8 cellular contexts compared by ENCODE assay signal in the genomic region with DNA sequence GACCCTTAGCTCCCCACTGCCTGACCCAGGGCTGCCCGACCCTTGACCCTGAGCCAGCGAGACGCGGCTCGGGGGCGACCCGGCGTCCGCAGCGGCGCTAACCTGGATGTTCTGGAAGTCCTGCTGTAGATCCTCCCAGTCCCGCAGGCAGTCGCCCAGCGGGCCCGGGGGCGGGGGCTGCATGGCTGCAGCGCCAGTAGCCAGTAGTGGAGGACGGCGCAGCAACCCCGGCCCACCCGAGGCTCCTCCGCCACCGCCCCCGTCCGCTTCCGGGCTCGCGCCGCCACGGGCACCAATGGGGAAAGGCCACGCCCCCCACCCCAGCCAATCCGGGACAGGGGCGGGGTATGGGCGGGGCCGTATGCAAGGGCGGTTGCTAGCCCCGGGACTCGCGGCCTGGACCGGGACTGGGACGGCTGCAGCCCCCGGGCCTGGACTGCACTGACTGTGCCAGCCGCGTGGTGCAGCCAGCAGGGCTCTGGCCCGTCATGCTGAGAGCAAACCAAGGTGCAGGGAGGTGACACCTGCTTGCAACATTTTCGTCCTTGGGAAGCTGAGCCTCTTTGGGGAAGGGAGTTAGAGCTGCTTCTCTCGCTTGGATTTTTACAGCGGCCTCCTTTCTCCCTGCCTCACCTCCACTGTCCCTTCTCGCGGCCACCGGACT. TPM values are rescaled to one million over a fixed set of nuclear protein-coding genes. Genes with fewer than 3 reads are reported as not detected.
DNase-seq lines count a peak whose midpoint lies in the region; ATAC-seq and TF ChIP-seq lines count a peak whose summit lies in the region.

A gene (minus strand): TSS at position 208 of the 664 bp plus-strand sequence. CDS start 25 bp downstream, at position 183.

- peak within 1 kb of the TSS; percentile 59 to 84 (median 73) for H3K4me3 Mint-ChIP-seq in naive thymus-derived CD8-positive, alpha-beta T cell
- peak within 1 kb of the TSS; percentile 82 to 83 for H3K4me3 Mint-ChIP-seq in stimulated activated naive B cell treated with anti-CD40 and anti-IgM and Interleukin-4, amounts not matched to agents 10 μg/mL and 1 μg/mL and 100 μg/mL, for 72 hours

- H3K4me1 ChIP-seq in fibroblast of lung (ENCODE audit: control insufficient read depth, extremely low read depth, insufficient read depth, low read length) = peaks cover 11% of the 10 kb centered on the region

- no peaks in the 10 kb centered on the region for H3K27me3 ChIP-seq in fibroblast of lung (ENCODE audit: control insufficient read depth, insufficient read depth, low read length)

- H3K9ac ChIP-seq in fibroblast of lung (ENCODE audit: insufficient read depth, low read length) = peak within 1 kb of the TSS; percentile 78

- peaks cover 5% of the 10 kb centered on the region for H3K79me2 ChIP-seq in fibroblast of lung (ENCODE audit: control insufficient read depth, insufficient read depth, low read length)

- H3K27ac ChIP-seq in fibroblast of lung (ENCODE audit: insufficient read depth, low read length) = peak within 1 kb of the TSS; percentile 81

- H3K4me3 ChIP-seq in LNCaP clone FGC (ENCODE audit: low read depth, low read length) (peak within 1 kb of the TSS; percentile 75), fibroblast of lung (replicated peaks in 1 of 4; ENCODE audit: control extremely low read depth in 1 of 4, insufficient read depth in 1 of 4, low read depth in 3 of 4, low read length in 4 of 4) (peak within 1 kb of the TSS; percentile 59 to 87 (median 81))

- H3K9me3 ChIP-seq in fibroblast of lung (ENCODE audit: control insufficient read depth, insufficient read depth, low read depth, low read length) = no peaks in the 10 kb centered on the region

- peaks cover 18 to 45% (median 31%) of the 10 kb centered on the region in 4 donors for H3K4me1 Mint-ChIP-seq in naive thymus-derived CD8-positive, alpha-beta T cell
- peaks cover 34 to 57% of the 10 kb centered on the region in 2 donors for H3K4me1 Mint-ChIP-seq in stimulated activated naive B cell treated with anti-CD40 and anti-IgM and Interleukin-4, amounts not matched to agents 10 μg/mL and 1 μg/mL and 100 μg/mL, for 72 hours

- TF ChIP-seq CTCF in LNCaP clone FGC (IDR thresholded peaks at IDR 0.05; ENCODE audit: control insufficient read depth, extremely low read depth, insufficient read depth) = no peak
- TF ChIP-seq CTCF in fibroblast of lung (conservative IDR thresholded peaks at IDR 0.05 in 1 of 2, IDR thresholded peaks at IDR 0.05 in 1 of 2; ENCODE audit: low read depth in 1 of 2, low read length in 2 of 2) = peak in 1 of 2 donors; percentile 8

- peak within 1 kb of the TSS; percentile 93 for H3K4me2 ChIP-seq in fibroblast of lung (ENCODE audit: extremely low read depth, insufficient read depth, low read length)

- peak; percentile 96 for DNase-seq in ELF-1 (ENCODE audit: low read depth, low spot score)
- peak; percentile 90 for DNase-seq in H4 (ENCODE audit: low spot score)
- DNase-seq in LNCaP clone FGC (ENCODE audit: low read depth) = peak; percentile 67
- DNase-seq in RPMI8226 = peak; percentile 98
- DNase-seq in activated T-helper 1 cell treated with anti-CD3 and anti-CD28 coated beads, Interleukin-2, amount 50 U/mL, for 16 hours (ENCODE audit: low read depth in 1 of 2, low spot score in 1 of 2) = peak; percentile 90 to 92
- DNase-seq in fibroblast of lung (ENCODE audit: low read depth in 2 of 2) = peak; percentile 89 to 90
- DNase-seq in naive thymus-derived CD8-positive, alpha-beta T cell = peak; percentile 87 to 98 (median 92)
- peak; percentile 88 for DNase-seq in stimulated activated naive B cell treated with anti-CD40 and anti-IgM and Interleukin-4, amounts not matched to agents 10 μg/mL and 1 μg/mL and 100 μg/mL, for 72 hours

- no peaks in the 10 kb centered on the region for H3K9me3 Mint-ChIP-seq in naive thymus-derived CD8-positive, alpha-beta T cell
- H3K9me3 Mint-ChIP-seq in stimulated activated naive B cell treated with anti-CD40 and anti-IgM and Interleukin-4, amounts not matched to agents 10 μg/mL and 1 μg/mL and 100 μg/mL, for 72 hours = no peaks in the 10 kb centered on the region

- peak within 1 kb of the TSS in 7 of 10 donors; percentile 11 to 86 (median 46) for H3K27ac Mint-ChIP-seq in naive thymus-derived CD8-positive, alpha-beta T cell
- peak within 1 kb of the TSS; percentile 42 for H3K27ac Mint-ChIP-seq in stimulated activated naive B cell treated with anti-CD40 and anti-IgM and Interleukin-4, amounts not matched to agents 10 μg/mL and 1 μg/mL and 100 μg/mL, for 72 hours

- no peaks in the 10 kb centered on the region for H4K20me1 ChIP-seq in fibroblast of lung (ENCODE audit: control insufficient read depth, extremely low read depth, insufficient read depth, low read length)

- no peaks in the 10 kb centered on the region for H3K27me3 Mint-ChIP-seq in naive thymus-derived CD8-positive, alpha-beta T cell
- no peaks in the 10 kb centered on the region for H3K27me3 Mint-ChIP-seq in stimulated activated naive B cell treated with anti-CD40 and anti-IgM and Interleukin-4, amounts not matched to agents 10 μg/mL and 1 μg/mL and 100 μg/mL, for 72 hours

- POLR2A ChIA-PET in naive thymus-derived CD8-positive, alpha-beta T cell (lab: Charles Lee) = interaction anchor here (0.7 to 4.1 kb wide), 5 partner anchors 16 to 116 kb away, joined by 3 to 18 read pairs (median 4); a partner anchor contains a TSS

- peaks cover 0 to 10% (median 3%) of the 10 kb centered on the region in 3 donors for H3K36me3 Mint-ChIP-seq in naive thymus-derived CD8-positive, alpha-beta T cell
- peaks cover 34 to 47% of the 10 kb centered on the region in 2 donors for H3K36me3 Mint-ChIP-seq in stimulated activated naive B cell treated with anti-CD40 and anti-IgM and Interleukin-4, amounts not matched to agents 10 μg/mL and 1 μg/mL and 100 μg/mL, for 72 hours

- H2AFZ ChIP-seq in fibroblast of lung (ENCODE audit: low read length) = peak within 1 kb of the TSS; percentile 90

- peak; percentile 97 to 99 for ATAC-seq in naive thymus-derived CD8-positive, alpha-beta T cell
- peak; percentile 96 to 98 for ATAC-seq in stimulated activated naive B cell treated with anti-CD40 and anti-IgM and Interleukin-4, amounts not matched to agents 10 μg/mL and 1 μg/mL and 100 μg/mL, for 72 hours (replicated peaks)

- H3K36me3 ChIP-seq in fibroblast of lung (ENCODE audit: control insufficient read depth, insufficient read depth, low read length) = peaks cover 8% of the 10 kb centered on the region

RNA-seq across cellular contexts. Expression of the gene that starts here (rescaled TPM):
- 26.0 and 28.7 TPM in 2 replicates for total RNA-seq in H4 (2014; rRNA removed; shearing (Covaris generic))
- 27.7 and 56.1 TPM in 2 replicates for total RNA-seq in fibroblast of lung
- polyA plus RNA-seq in fibroblast of lung = 56.5 and 62.3 TPM in 2 replicates
- 49.7 and 50.7 TPM in 2 replicates for polyA plus RNA-seq in fibroblast of lung (2012)
- polyA minus RNA-seq in fibroblast of lung (ENCODE audit: low replicate concordance) = 59.9 and 108 TPM in 2 replicates
- total RNA-seq in naive thymus-derived CD8-positive, alpha-beta T cell = 10 to 100 TPM; 21.5 to 31.4 TPM
- polyA plus RNA-seq in naive thymus-derived CD8-positive, alpha-beta T cell = 10 to 100 TPM; 12.2 to 15.6 (median 14.8) TPM

Comparison
In these comparisons a context has a peak if more than half of its experiments do, and no peak if none do; other contexts are left out.
1. Peak in every context shown above with its lines: DNase-seq, ATAC-seq, H3K4me3 ChIP-seq and H3K27ac ChIP-seq.